In the genomic region with DNA sequence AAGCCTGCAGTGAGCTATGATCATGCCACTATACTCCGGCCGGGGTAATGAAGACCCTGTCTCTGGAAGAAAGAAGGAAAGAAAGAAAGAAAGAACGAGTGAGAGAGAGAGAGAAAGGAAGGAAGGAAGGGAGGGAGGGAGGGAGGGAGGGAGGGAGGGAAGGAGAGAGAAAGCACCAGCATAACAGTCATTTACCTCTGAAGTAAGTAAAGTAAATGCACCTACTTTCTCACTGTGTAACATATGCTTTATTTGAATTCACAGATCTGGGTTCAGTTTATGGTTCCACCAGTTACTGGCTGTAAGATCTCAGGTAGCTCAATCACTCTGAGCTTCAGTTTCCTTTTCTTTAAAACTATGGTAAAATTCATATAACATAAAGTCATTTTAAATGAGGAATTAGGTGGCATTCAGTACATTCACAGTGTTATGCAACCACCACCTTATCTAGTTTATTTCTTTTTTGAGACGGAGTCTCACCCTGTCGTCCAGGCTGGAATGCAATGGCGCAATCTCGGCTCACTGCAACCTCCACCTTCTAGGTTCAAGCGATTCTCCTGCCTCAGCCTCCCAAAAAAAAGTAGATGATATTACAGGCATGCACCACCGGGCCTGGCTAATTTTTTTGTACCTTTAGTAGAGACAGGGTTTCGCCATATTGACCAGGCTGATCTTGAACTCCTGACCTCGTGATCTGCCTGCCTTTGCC, we compare ENCODE assay signal across 24 cellular contexts.
"Had no signal": no experiment of that assay in that cellular context is flagged by ENCODE, and none has a peak within 500 bp of the region (broad histone marks: within the 10 kb centered on the region; RNA-seq: fewer than 3 reads in every experiment).

No MANE protein-coding gene starts in this region.

- H3K9me3 ChIP-seq: adrenal gland, gastroesophageal sphincter, prostate gland, right atrium auricular region, tibial artery had no signal

- H3K9me3 Mint-ChIP-seq: activated naive CD4-positive, alpha-beta T cell treated with anti-CD3 and anti-CD28 coated beads, Interleukin-2, amount 50 U/mL, for 24 hours; natural killer cell; stimulated activated naive CD8-positive, alpha-beta T cell treated with anti-CD3 and anti-CD28 coated beads, Interleukin-15, Interleukin-2, amounts not matched to agents 100 ng/mL and 50 ng/mL, for 24 hours had no signal

- H3K36me3 Mint-ChIP-seq: activated naive CD4-positive, alpha-beta T cell treated with anti-CD3 and anti-CD28 coated beads, Interleukin-2, amount 50 U/mL, for 24 hours; natural killer cell had no signal

- H3K4me3 Mint-ChIP-seq: activated naive CD4-positive, alpha-beta T cell treated with anti-CD3 and anti-CD28 coated beads, Interleukin-2, amount 50 U/mL, for 24 hours; natural killer cell; stimulated activated naive CD8-positive, alpha-beta T cell treated with anti-CD3 and anti-CD28 coated beads, Interleukin-15, Interleukin-2, amounts not matched to agents 100 ng/mL and 50 ng/mL, for 24 hours had no signal

- H3K36me3 ChIP-seq: adrenal gland, gastroesophageal sphincter, prostate gland, right atrium auricular region, tibial artery had no signal

- FAIRE-seq: astrocyte, colon, urothelium cell line had no signal

- H3K27me3 ChIP-seq: adrenal gland, gastroesophageal sphincter, right atrium auricular region, tibial artery had no signal

- H3K27me3 Mint-ChIP-seq: activated naive CD4-positive, alpha-beta T cell treated with anti-CD3 and anti-CD28 coated beads, Interleukin-2, amount 50 U/mL, for 24 hours; stimulated activated naive CD8-positive, alpha-beta T cell treated with anti-CD3 and anti-CD28 coated beads, Interleukin-15, Interleukin-2, amounts not matched to agents 100 ng/mL and 50 ng/mL, for 24 hours had no signal

- H3K27ac Mint-ChIP-seq: activated naive CD4-positive, alpha-beta T cell treated with anti-CD3 and anti-CD28 coated beads, Interleukin-2, amount 50 U/mL, for 24 hours; natural killer cell; stimulated activated naive CD8-positive, alpha-beta T cell treated with anti-CD3 and anti-CD28 coated beads, Interleukin-15, Interleukin-2, amounts not matched to agents 100 ng/mL and 50 ng/mL, for 24 hours had no signal

- DNase-seq: activated gamma-delta T cell treated with Interleukin-2 at 50 U/mL for 16 hours; activated T-cell treated with anti-CD3 and anti-CD28 coated beads, Interleukin-2, amount 50 U/mL, for 1 hour; adrenal gland; central memory CD4-positive, alpha-beta T cell; effector memory CD4-positive, alpha-beta T cell; head of caudate nucleus; hypothalamus; left ventricle myocardium superior; mammary epithelial cell; midbrain; natural killer cell; stimulated activated CD4-positive, alpha-beta T cell treated with anti-CD3 and anti-CD28 coated beads, Interleukin-12 subunit alpha, Interleukin-12 subunit beta, amount 100 ng/mL, for 4 hours; stimulated activated CD4-positive, alpha-beta T cell treated with anti-CD3 and anti-CD28 coated beads, Interleukin-4, amount 100 ng/mL, for 4 hours; substantia nigra; T-helper 9 cell; tibial artery had no signal

- H3K27ac ChIP-seq: adrenal gland, gastroesophageal sphincter, prostate gland, right atrium auricular region, tibial artery had no signal

- ATAC-seq: gastroesophageal sphincter, left ventricle myocardium superior, natural killer cell had no signal

- H3K4me1 ChIP-seq: adrenal gland, gastroesophageal sphincter, prostate gland, right atrium auricular region, tibial artery had no signal

- H3K4me3 ChIP-seq: adrenal gland, gastroesophageal sphincter, prostate gland, right atrium auricular region, tibial artery had no signal
